Comparison of ENCODE assay signal across 26 cellular contexts in the genomic region with DNA sequence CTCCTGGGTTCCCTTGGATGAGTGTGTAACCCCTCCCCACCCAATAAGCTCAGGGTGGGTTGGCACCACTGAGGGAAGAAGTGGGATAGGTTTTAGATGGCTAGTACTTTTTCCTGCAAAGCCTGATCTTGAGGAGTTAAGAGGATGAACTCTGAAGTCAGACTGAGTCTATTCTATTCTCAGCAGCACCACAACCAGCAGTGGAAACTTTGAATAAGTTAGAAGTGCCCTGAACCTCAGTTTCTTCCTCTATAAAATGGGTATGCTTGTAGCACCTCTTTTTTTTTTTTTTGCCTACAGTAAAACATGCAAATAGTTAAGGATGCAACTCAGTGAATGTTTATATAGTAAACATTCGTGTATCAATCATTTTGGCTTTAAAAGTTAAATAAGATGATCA. TPM values are rescaled to one million over a fixed set of nuclear protein-coding genes. Genes with fewer than 3 reads are reported as not detected.
"Had no signal": no experiment of that assay in that cellular context is flagged by ENCODE, and none has a peak within 500 bp of the region (broad histone marks: within the 10 kb centered on the region; RNA-seq: fewer than 3 reads in every experiment).

No MANE protein-coding gene starts in this region.

- H3K9me3 Mint-ChIP-seq: activated naive CD4-positive, alpha-beta T cell treated with anti-CD3 and anti-CD28 coated beads, Interleukin-2, amount 50 U/mL, for 72 hours had no signal

- DNase-seq: activated CD4-positive, alpha-beta T cell treated with anti-CD3 and anti-CD28 coated beads for 48 hours; activated CD4-positive, alpha-beta T cell treated with anti-CD3 and anti-CD28 coated beads, Interleukin-2, amount 50 U/mL, for 4 hours; activated CD4-positive, CD25-positive, alpha-beta regulatory T cell treated with anti-CD3 and anti-CD28 coated beads, Interleukin-2, amount 50 U/mL, for 72 hours; activated CD8-positive, alpha-beta memory T cell treated with anti-CD3 and anti-CD28 coated beads, Interleukin-2, amount 50 U/mL, for 48 hours; activated CD8-positive, alpha-beta T cell treated with anti-CD3 and anti-CD28 coated beads, Interleukin-2, amount 10 ng/mL, durations not matched to agents 7 days and 5 days; activated T-cell treated with anti-CD3 and anti-CD28 coated beads, Interleukin-2, amount 50 U/mL, for 1 hour; anterior cingulate cortex; cerebellar nuclear complex; KG1; NCI-H1092; NCI-H1436; NCI-H1694 treated with DMSO at 0.1 percent for 48 hours; NCI-H2029 treated with DMSO at 0.1 percent for 48 hours; NCI-H510A treated with DMSO at 0.1 percent for 48 hours; NK-92 treated with Interleukin-12 subunit alpha and Interleukin-12 subunit beta, amount 100 ng/mL, for 24 hours; OCI-M1; RPMI8226; T-helper 1 cell; WERI-Rb-1 had no signal

- H3K36me3 ChIP-seq: WERI-Rb-1 had no signal

- H3K9me3 ChIP-seq: SK-N-SH had no signal

- H3K27ac Mint-ChIP-seq: activated CD8-positive, alpha-beta T cell treated with anti-CD3 and anti-CD28 coated beads, Interleukin-2, amount 10 ng/mL, durations not matched to agents 7 days and 5 days; activated naive CD4-positive, alpha-beta T cell treated with anti-CD3 and anti-CD28 coated beads, Interleukin-2, amount 50 U/mL, for 72 hours had no signal

- H3K4me3 Mint-ChIP-seq: activated CD8-positive, alpha-beta T cell treated with anti-CD3 and anti-CD28 coated beads, Interleukin-2, amount 10 ng/mL, durations not matched to agents 7 days and 5 days had no signal

- ATAC-seq: activated CD8-positive, alpha-beta T cell treated with anti-CD3 and anti-CD28 coated beads, Interleukin-2, amount 10 ng/mL, durations not matched to agents 7 days and 5 days; activated naive CD4-positive, alpha-beta T cell treated with anti-CD3 and anti-CD28 coated beads, Interleukin-2, amount 50 U/mL, for 72 hours; Right ventricle myocardium inferior had no signal

- H3K27ac ChIP-seq: WERI-Rb-1 had no signal

RNA-seq across cellular contexts. Expression of a gene that starts 7.1 kb away (rescaled TPM):
- total RNA-seq: activated CD8-positive, alpha-beta T cell treated with anti-CD3 and anti-CD28 coated beads, Interleukin-2, amount 10 ng/mL, durations not matched to agents 7 days and 5 days; activated naive CD4-positive, alpha-beta T cell treated with anti-CD3 and anti-CD28 coated beads, Interleukin-2, amount 50 U/mL, for 72 hours; cardiac septum; LHCN-M2; MCF 10A; Right ventricle myocardium inferior; T-helper 2 cell treated with Interferon-gamma antibody and Interleukin-4, amounts not matched to agents 100 ng/mL and 5 ng/mL, for 36 hours had no signal
- polyA plus RNA-seq: SK-N-SH had no signal
